In genomic region chr22:23220485-23221350, GRCh38 we compare ENCODE assay signal across 8 cellular contexts. TPM values are rescaled to one million over a fixed set of nuclear protein-coding genes. Genes with fewer than 3 reads are reported as not detected.
A peak's percentile ranks its signal among the peaks of the same experiment; 100 is the strongest.
DNase-seq lines count a peak whose midpoint lies in the region; ATAC-seq and TF ChIP-seq lines count a peak whose summit lies in the region.

No MANE protein-coding gene starts in this region.

- peaks cover 97% of the 10 kb centered on the region for H3K4me1 Mint-ChIP-seq in activated CD4-positive, alpha-beta T cell treated with anti-CD3 and anti-CD28 coated beads, Interleukin-2, amount 10 ng/mL, durations not matched to agents 7 days and 5 days
- H3K4me1 Mint-ChIP-seq in dendritic cell treated with granulocyte-macrophage colony-stimulating factor and Interleukin-4, amounts not matched to agents 40 ng/mL and 50 ng/mL, for 4 days (ENCODE audit: low read depth): peaks cover 100% of the 10 kb centered on the region
- H3K4me1 Mint-ChIP-seq in osteocyte (ENCODE audit: unreplicated experiment): peaks cover 89% of the 10 kb centered on the region

- peak overlapping the region; percentile 97 for H3K27ac Mint-ChIP-seq in activated CD4-positive, alpha-beta T cell treated with anti-CD3 and anti-CD28 coated beads, Interleukin-2, amount 10 ng/mL, durations not matched to agents 7 days and 5 days
- peak overlapping the region; percentile 84 for H3K27ac Mint-ChIP-seq in dendritic cell treated with granulocyte-macrophage colony-stimulating factor and Interleukin-4, amounts not matched to agents 40 ng/mL and 50 ng/mL, for 4 days
- peak overlapping the region; percentile 84 for H3K27ac Mint-ChIP-seq in osteocyte (ENCODE audit: unreplicated experiment)

- H3K36me3 Mint-ChIP-seq in activated CD4-positive, alpha-beta T cell treated with anti-CD3 and anti-CD28 coated beads, Interleukin-2, amount 10 ng/mL, durations not matched to agents 7 days and 5 days (ENCODE audit: low read depth): peaks cover 3% of the 10 kb centered on the region
- no peaks in the 10 kb centered on the region for H3K36me3 Mint-ChIP-seq in dendritic cell treated with granulocyte-macrophage colony-stimulating factor and Interleukin-4, amounts not matched to agents 40 ng/mL and 50 ng/mL, for 4 days (ENCODE audit: low read depth)
- H3K36me3 Mint-ChIP-seq in osteocyte (ENCODE audit: unreplicated experiment): no peaks in the 10 kb centered on the region

- peak; percentile 45 for DNase-seq in activated CD4-positive, alpha-beta T cell treated with anti-CD3 and anti-CD28 coated beads, Interleukin-2, amount 10 ng/mL, durations not matched to agents 7 days and 5 days
- no peak for DNase-seq in activated CD4-positive, alpha-beta T cell treated with anti-CD3 and anti-CD28 coated beads for 4 hours
- peak; percentile 90 for DNase-seq in MV-4-11 (lab: John Stamatoyannopoulos, UW)
- no peak for DNase-seq in osteocyte (ENCODE audit: extremely low spot score, unreplicated experiment)
- DNase-seq in dedifferentiated amniotic fluid mesenchymal stem cell (ENCODE audit: extremely low spot score): no peak
- no peak for DNase-seq in DMS153 (lab: John Stamatoyannopoulos, UW)

- no peak for ATAC-seq in GM18873 (IDR thresholded peaks at IDR 0.05; ENCODE audit: low FRiP score, unreplicated experiment)

- H3K4me3 Mint-ChIP-seq in activated CD4-positive, alpha-beta T cell treated with anti-CD3 and anti-CD28 coated beads, Interleukin-2, amount 10 ng/mL, durations not matched to agents 7 days and 5 days: peak overlapping the region; percentile 82
- peak overlapping the region; percentile 52 for H3K4me3 Mint-ChIP-seq in dendritic cell treated with granulocyte-macrophage colony-stimulating factor and Interleukin-4, amounts not matched to agents 40 ng/mL and 50 ng/mL, for 4 days
- H3K4me3 Mint-ChIP-seq in osteocyte (ENCODE audit: unreplicated experiment): no peak overlapping the region

- no peak for TF ChIP-seq CTCF in osteocyte (IDR thresholded peaks at IDR 0.05)

- no peaks in the 10 kb centered on the region for H3K27me3 Mint-ChIP-seq in activated CD4-positive, alpha-beta T cell treated with anti-CD3 and anti-CD28 coated beads, Interleukin-2, amount 10 ng/mL, durations not matched to agents 7 days and 5 days
- no peaks in the 10 kb centered on the region for H3K27me3 Mint-ChIP-seq in dendritic cell treated with granulocyte-macrophage colony-stimulating factor and Interleukin-4, amounts not matched to agents 40 ng/mL and 50 ng/mL, for 4 days
- H3K27me3 Mint-ChIP-seq in osteocyte (ENCODE audit: unreplicated experiment): no peaks in the 10 kb centered on the region

- CTCF ChIA-PET in activated CD4-positive, alpha-beta T cell treated with anti-CD3 and anti-CD28 coated beads, Interleukin-2, amount 10 ng/mL, durations not matched to agents 7 days and 5 days (lab: Charles Lee): interaction anchor here (1.9 kb wide), 1 partner anchor 11 kb away, joined by 5 read pairs; no protein-coding TSS in a partner anchor

- intact Hi-C loops in dendritic cell treated with granulocyte-macrophage colony-stimulating factor and Interleukin-4, amounts not matched to agents 40 ng/mL and 50 ng/mL, for 4 days (cut with micrococcal nuclease): loop anchor here (5.0 kb wide), 1 partner anchor 38 kb away; the partner anchor contains the start of gene BCR

- POLR2A ChIA-PET in activated CD4-positive, alpha-beta T cell treated with anti-CD3 and anti-CD28 coated beads, Interleukin-2, amount 10 ng/mL, durations not matched to agents 7 days and 5 days (lab: Charles Lee): no interaction called here

- H3K9me3 Mint-ChIP-seq in activated CD4-positive, alpha-beta T cell treated with anti-CD3 and anti-CD28 coated beads, Interleukin-2, amount 10 ng/mL, durations not matched to agents 7 days and 5 days: no peaks in the 10 kb centered on the region
- no peaks in the 10 kb centered on the region for H3K9me3 Mint-ChIP-seq in dendritic cell treated with granulocyte-macrophage colony-stimulating factor and Interleukin-4, amounts not matched to agents 40 ng/mL and 50 ng/mL, for 4 days
- H3K9me3 Mint-ChIP-seq in osteocyte (ENCODE audit: unreplicated experiment): no peaks in the 10 kb centered on the region

RNA-seq across cellular contexts. Expression of gene BCR, which starts 40.4 kb away (rescaled TPM):
- total RNA-seq in activated CD4-positive, alpha-beta T cell treated with anti-CD3 and anti-CD28 coated beads, Interleukin-2, amount 10 ng/mL, durations not matched to agents 7 days and 5 days: 10 to 100 TPM; 45.6 to 48.1 TPM
- 35.3 and 45.1 TPM in 2 replicates for total RNA-seq in osteocyte

Comparison
In these comparisons a context has a peak if more than half of its experiments do, and no peak if none do; other contexts are left out.
1. DNase-seq: peak in activated CD4-positive, alpha-beta T cell treated with anti-CD3 and anti-CD28 coated beads, Interleukin-2, amount 10 ng/mL, durations not matched to agents 7 days and 5 days (single experiment) and MV-4-11 (single experiment); none in activated CD4-positive, alpha-beta T cell treated with anti-CD3 and anti-CD28 coated beads for 4 hours (0 of 2), osteocyte (single experiment), dedifferentiated amniotic fluid mesenchymal stem cell (single experiment) and DMS153 (single experiment).
2. Peak in every context shown above with its lines, with median percentiles within 50 percentile points of each other: H3K27ac Mint-ChIP-seq.